ENCODE assay signal across 18 cellular contexts in genomic region chr2:68987051-68987503, GRCh38. TPM values are rescaled to one million over a fixed set of nuclear protein-coding genes. Genes with fewer than 3 reads are reported as not detected.
DNase-seq lines count a peak whose midpoint lies in the region; ATAC-seq, FAIRE-seq and TF ChIP-seq lines count a peak whose summit lies in the region.
"Had no signal": no experiment of that assay in that cellular context is flagged by ENCODE, and none has a peak within 500 bp of the region (broad histone marks: within the 10 kb centered on the region; RNA-seq: fewer than 3 reads in every experiment).

No MANE protein-coding gene starts in this region.

- intact Hi-C loops in right cardiac atrium (cut with DNase I) (no loop called here), kidney (cut with DNase I) (no loop called here)

- H3K27me3 ChIP-seq in GM23338 (ENCODE audit: insufficient read depth) (no peaks in the 10 kb centered on the region), adipocyte (replicated peaks; ENCODE audit: control insufficient read depth, insufficient read depth, low read length) (no peaks in the 10 kb centered on the region), right cardiac atrium (ENCODE audit: control insufficient read depth, insufficient read depth) (no peaks in the 10 kb centered on the region)

- H3K9me3 Mint-ChIP-seq in GM23338: no peaks in the 10 kb centered on the region
- H3K9me3 Mint-ChIP-seq: CD4-positive, CD25-positive, alpha-beta regulatory T cell had no signal

- no peaks in the 10 kb centered on the region for H3K36me3 ChIP-seq in GM23338 (ENCODE audit: insufficient read depth)
- no peaks in the 10 kb centered on the region for H3K36me3 ChIP-seq in adipocyte (ENCODE audit: control insufficient read depth, insufficient read depth, low read length, severe bottlenecking)
- H3K36me3 ChIP-seq in kidney (ENCODE audit: control insufficient read depth in 1 of 2, insufficient read depth in 2 of 2, low read length in 2 of 2): no peaks in the 10 kb centered on the region

- H2AFZ ChIP-seq in GM23338: peak overlapping the region; percentile 28; the same call in 1 of the 2 replicates

- DNase-seq in GM23338 (ENCODE audit: low spot score): peak; percentile 3
- no peak for DNase-seq in adipocyte (ENCODE audit: low read depth)
- peak in 2 of 3 donors; percentile 59 to 60 for DNase-seq in right cardiac atrium
- DNase-seq in pons (ENCODE audit: low spot score): peak; percentile 42
- DNase-seq in kidney: no peak
- no peak for DNase-seq in COLO829 (ENCODE audit: low spot score)
- DNase-seq in GM03348 (ENCODE audit: low spot score): no peak
- DNase-seq: AML-193; CD4-positive, CD25-positive, alpha-beta regulatory T cell; DMS79 treated with DMSO at 0.1 percent for 48 hours; GDM1; MM.1S; NCI-H1930; NCI-H2171; NCI-H774; SHP77 had no signal

- H3K4me1 Mint-ChIP-seq in GM23338: no peaks in the 10 kb centered on the region
- H3K4me1 Mint-ChIP-seq: CD4-positive, CD25-positive, alpha-beta regulatory T cell had no signal

- TF ChIP-seq CTCF in GM23338 (conservative IDR thresholded peaks at IDR 0.05; ENCODE audit: low read depth in 2 of 2) (no peak), kidney (IDR thresholded peaks at IDR 0.05; ENCODE audit: borderline replicate concordance, extremely low read depth, insufficient read depth) (no peak)

- H3K4me3 Mint-ChIP-seq in GM23338: no peak overlapping the region
- H3K4me3 Mint-ChIP-seq: CD4-positive, CD25-positive, alpha-beta regulatory T cell had no signal

- H3F3A ChIP-seq in GM23338 (replicated peaks; ENCODE audit: low read depth): no peaks in the 10 kb centered on the region

- 37% methylated on average over 5 of the region's 5 CpGs for WGBS in right cardiac atrium

- H3K27ac ChIP-seq in GM23338 (ENCODE audit: low read depth): no peak overlapping the region
- no peak overlapping the region for H3K27ac ChIP-seq in right cardiac atrium (ENCODE audit: low read length)
- no peak overlapping the region for H3K27ac ChIP-seq in kidney (ENCODE audit: low read depth in 2 of 2, low read length in 2 of 2)

- H3K9me2 ChIP-seq in GM23338 (ENCODE audit: insufficient read depth): no peaks in the 10 kb centered on the region

- no peak overlapping the region for H3K27ac Mint-ChIP-seq in GM23338

- no peak for FAIRE-seq in kidney (lab: Jason Lieb, UNC)
- FAIRE-seq: H1 had no signal

- H3K9ac ChIP-seq in adipocyte (ENCODE audit: low read length): peak overlapping the region; percentile 41
- no peak overlapping the region for H3K9ac ChIP-seq in kidney (ENCODE audit: low read length in 2 of 2)

- H3K4me3 ChIP-seq in GM23338 (no peak overlapping the region), adipocyte (ENCODE audit: low read length) (peak overlapping the region; percentile 31), right cardiac atrium (ENCODE audit: low read length) (no peak overlapping the region), kidney (ENCODE audit: low read length in 2 of 2) (no peak overlapping the region)

- H3K79me2 ChIP-seq in GM23338 (replicated peaks; ENCODE audit: insufficient read depth): no peaks in the 10 kb centered on the region

- H3K36me3 Mint-ChIP-seq in GM23338 (ENCODE audit: low read depth): no peaks in the 10 kb centered on the region
- H3K36me3 Mint-ChIP-seq: CD4-positive, CD25-positive, alpha-beta regulatory T cell had no signal

- H3K27me3 Mint-ChIP-seq in GM23338 (ENCODE audit: insufficient read depth, low read depth, poor library complexity): peaks cover 2% of the 10 kb centered on the region

- H3K9me3 ChIP-seq in adipocyte (ENCODE audit: control insufficient read depth, low read length): no peaks in the 10 kb centered on the region
- no peaks in the 10 kb centered on the region for H3K9me3 ChIP-seq in right cardiac atrium (ENCODE audit: control insufficient read depth, low read length)
- H3K9me3 ChIP-seq in kidney (ENCODE audit: control insufficient read depth in 1 of 2, low read length in 2 of 2): no peaks in the 10 kb centered on the region

- H3K4me1 ChIP-seq in GM23338 (ENCODE audit: insufficient read depth): no peaks in the 10 kb centered on the region
- H3K4me1 ChIP-seq in adipocyte (ENCODE audit: control insufficient read depth, insufficient read depth, low read length): peaks cover 14% of the 10 kb centered on the region
- H3K4me1 ChIP-seq in right cardiac atrium (ENCODE audit: control insufficient read depth, insufficient read depth, low read length): no peaks in the 10 kb centered on the region
- H3K4me1 ChIP-seq in kidney (ENCODE audit: control insufficient read depth in 1 of 2, insufficient read depth in 1 of 2, low read depth in 1 of 2, low read length in 2 of 2): no peaks in the 10 kb centered on the region

- no peaks in the 10 kb centered on the region for H4K20me1 ChIP-seq in GM23338 (replicated peaks; ENCODE audit: insufficient read depth)

- no peak; the same call in 2 of the 3 replicates for ATAC-seq in GM23338
- ATAC-seq in right cardiac atrium: peak; percentile 67 to 95
- ATAC-seq: Panc1 had no signal

- no peak overlapping the region for H3K4me2 ChIP-seq in GM23338

TF ChIP-seq in GM23338, 12 proteins besides CTCF, POLR2A, EP300 and RAD21 (continues in another document):
- TF ChIP-seq JUNB (IDR thresholded peaks at IDR 0.05; ENCODE audit: unreplicated experiment): no peak
- TF ChIP-seq ETS1 (IDR thresholded peaks at IDR 0.05): no peak
- no peak for TF ChIP-seq REST (IDR thresholded peaks at IDR 0.05; ENCODE audit: unreplicated experiment)
- TF ChIP-seq NANOG (IDR thresholded peaks at IDR 0.05; ENCODE audit: borderline replicate concordance): no peak
- no peak for TF ChIP-seq CREB1 (CRISPR knock-in tag; IDR thresholded peaks at IDR 0.05; ENCODE audit: low read depth)

RNA-seq across cellular contexts. Expression of gene GKN1, which starts 12.6 kb away (rescaled TPM):
- total RNA-seq in GM23338 (2014; rRNA removed; shearing (Covaris generic)): not detected in 2 replicates
- polyA plus RNA-seq in GM23338 (2016; fragmentation: Nextera tagmentation; extraction: Ambion mirVana) (not detected in 2 replicates), right cardiac atrium (not detected), kidney (ENCODE audit: insufficient read depth, low read depth, low replicate concordance) (not detected)
- total RNA-seq in right cardiac atrium (not detected), kidney (not detected)
- total RNA-seq: CD4-positive, CD25-positive, alpha-beta regulatory T cell; H1 had no signal
- polyA plus RNA-seq: CD4-positive, CD25-positive, alpha-beta regulatory T cell; H1 had no signal

RNA-seq across cellular contexts. Expression of gene ANTXR1, which starts 25.9 kb away (rescaled TPM):
- total RNA-seq in GM23338 (2014; rRNA removed; shearing (Covaris generic)): 23.1 and 24.7 TPM in 2 replicates
- polyA plus RNA-seq in GM23338 (2016; fragmentation: Nextera tagmentation; extraction: Ambion mirVana) (13.3 and 16.1 TPM in 2 replicates), right cardiac atrium (13.8 TPM), kidney (ENCODE audit: insufficient read depth, low read depth, low replicate concordance) (7.0 TPM)
- total RNA-seq in right cardiac atrium (10 to 100 TPM; 35.4 to 49.4 (median 42.3) TPM), kidney (42.6 TPM)
- total RNA-seq: CD4-positive, CD25-positive, alpha-beta regulatory T cell had no signal
- polyA plus RNA-seq: CD4-positive, CD25-positive, alpha-beta regulatory T cell had no signal

RNA-seq across cellular contexts. Expression of gene GKN2, which starts 34.4 kb away (rescaled TPM):
- not detected in 2 replicates for total RNA-seq in GM23338 (2014; rRNA removed; shearing (Covaris generic))
- polyA plus RNA-seq in GM23338 (2016; fragmentation: Nextera tagmentation; extraction: Ambion mirVana) (not detected in 2 replicates), right cardiac atrium (not detected), kidney (ENCODE audit: insufficient read depth, low read depth, low replicate concordance) (not detected)
- total RNA-seq in right cardiac atrium (not detected), kidney (not detected)
- total RNA-seq: CD4-positive, CD25-positive, alpha-beta regulatory T cell; H1 had no signal
- polyA plus RNA-seq: CD4-positive, CD25-positive, alpha-beta regulatory T cell; H1 had no signal

Comparison
In these comparisons a context has a peak if more than half of its experiments do, and no peak if none do; other contexts are left out.
1. DNase-seq: peak in GM23338 (single experiment), right cardiac atrium (2 of 3) and pons (single experiment); none in adipocyte (single experiment), kidney (single experiment), COLO829 (single experiment) and GM03348 (single experiment).